Comparison of ENCODE assay signal across 29 cellular contexts in genomic region chr2:121766624-121767023, GRCh38.
"Had no signal": no experiment of that assay in that cellular context is flagged by ENCODE, and none has a peak within 500 bp of the region (broad histone marks: within the 10 kb centered on the region; RNA-seq: fewer than 3 reads in every experiment).

No MANE protein-coding gene starts in this region.

- H3K27me3 Mint-ChIP-seq: effector memory CD8-positive, alpha-beta T cell; naive B cell; natural killer cell treated with Interleukin-12 subunit alpha and Interleukin-12 subunit beta and Interleukin-15 and Interleukin-18, amount 100 ng/mL, for 72 hours; stimulated activated naive CD8-positive, alpha-beta T cell treated with anti-CD3 and anti-CD28 coated beads, Interleukin-15, amount 100 ng/mL, for 72 hours had no signal

- DNase-seq: cortex of kidney; effector memory CD8-positive, alpha-beta T cell; hypothalamus; immature natural killer cell; islet precursor cell; kidney glomerular epithelial cell; left colon; left ventricle myocardium superior; lower lobe of right lung; mesenchymal stem cell; mucosa of descending colon; naive B cell; stimulated activated CD4-positive, alpha-beta T cell treated with anti-CD3 and anti-CD28 coated beads, Interleukin-12 subunit alpha, Interleukin-12 subunit beta, amount 100 ng/mL, for 4 hours; stimulated activated CD4-positive, alpha-beta T cell treated with anti-CD3 and anti-CD28 coated beads, Interleukin-1b, Interleukin-23, amount 100 ng/mL, for 48 hours; stimulated activated CD4-positive, alpha-beta T cell treated with anti-CD3 and anti-CD28 coated beads, Interleukin-4, amount 100 ng/mL, for 1 hour; stimulated activated CD8-positive, alpha-beta memory T cell treated with anti-CD3 and anti-CD28 coated beads, Interleukin-4, amount 100 ng/mL, for 48 hours; stimulated activated naive CD4-positive, alpha-beta T cell; stimulated activated naive CD8-positive, alpha-beta T cell treated with anti-CD3 and anti-CD28 coated beads, Interleukin-15, amount 100 ng/mL, for 72 hours; thyroid gland; trophoblast cell had no signal

- H3K27ac ChIP-seq: lower lobe of right lung, neutrophil, parathyroid adenoma, prostate gland, right atrium auricular region, suprapubic skin, thyroid gland, vagina had no signal

- H3K9me3 Mint-ChIP-seq: effector memory CD8-positive, alpha-beta T cell; immature natural killer cell; mesothelial cell of epicardium; naive B cell; natural killer cell treated with Interleukin-12 subunit alpha and Interleukin-12 subunit beta and Interleukin-15 and Interleukin-18, amount 100 ng/mL, for 72 hours; neural crest cell; stimulated activated naive CD8-positive, alpha-beta T cell treated with anti-CD3 and anti-CD28 coated beads, Interleukin-15, amount 100 ng/mL, for 72 hours had no signal

- H3K4me1 Mint-ChIP-seq: immature natural killer cell; naive B cell; stimulated activated naive CD8-positive, alpha-beta T cell treated with anti-CD3 and anti-CD28 coated beads, Interleukin-15, amount 100 ng/mL, for 72 hours had no signal

- H3K27ac Mint-ChIP-seq: effector memory CD8-positive, alpha-beta T cell; immature natural killer cell; mesothelial cell of epicardium; naive B cell; natural killer cell treated with Interleukin-12 subunit alpha and Interleukin-12 subunit beta and Interleukin-15 and Interleukin-18, amount 100 ng/mL, for 72 hours; stimulated activated naive CD8-positive, alpha-beta T cell treated with anti-CD3 and anti-CD28 coated beads, Interleukin-15, amount 100 ng/mL, for 72 hours had no signal

- H3K4me3 Mint-ChIP-seq: effector memory CD8-positive, alpha-beta T cell; immature natural killer cell; mesothelial cell of epicardium; naive B cell; natural killer cell treated with Interleukin-12 subunit alpha and Interleukin-12 subunit beta and Interleukin-15 and Interleukin-18, amount 100 ng/mL, for 72 hours; neural crest cell; stimulated activated naive CD8-positive, alpha-beta T cell treated with anti-CD3 and anti-CD28 coated beads, Interleukin-15, amount 100 ng/mL, for 72 hours had no signal
